15 cellular contexts compared by ENCODE assay signal in the genomic region with DNA sequence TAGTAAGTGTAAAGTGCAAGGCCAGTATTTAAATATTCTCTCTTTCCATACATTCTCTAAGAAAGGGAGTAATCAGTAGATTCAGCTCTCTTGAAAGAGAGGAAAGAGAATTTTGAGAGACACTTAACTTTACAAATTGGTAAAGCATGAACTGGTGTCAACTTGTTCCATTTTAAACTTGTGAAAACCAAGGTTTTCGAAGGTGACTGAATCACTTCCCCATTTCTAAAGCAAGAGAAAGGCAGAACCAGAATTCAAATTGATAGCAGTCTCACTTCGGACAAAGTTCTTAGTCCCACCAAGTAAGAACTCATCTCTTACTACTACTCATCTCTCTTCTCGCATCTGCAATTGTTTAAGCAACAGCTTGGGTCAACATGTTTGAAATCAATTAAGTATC. TPM values are rescaled to one million over a fixed set of nuclear protein-coding genes. Genes with fewer than 3 reads are reported as not detected.
DNase-seq lines count a peak whose midpoint lies in the region; ATAC-seq and TF ChIP-seq lines count a peak whose summit lies in the region.
"Had no signal": no experiment of that assay in that cellular context is flagged by ENCODE, and none has a peak within 500 bp of the region (broad histone marks: within the 10 kb centered on the region; RNA-seq: fewer than 3 reads in every experiment).

No MANE protein-coding gene starts in this region.

- H3F3A ChIP-seq in SK-N-SH (replicated peaks; ENCODE audit: insufficient read depth) = peaks cover 6% of the 10 kb centered on the region

- H3K79me2 ChIP-seq in SK-N-SH (ENCODE audit: insufficient read depth) = peaks cover 92% of the 10 kb centered on the region
- no peaks in the 10 kb centered on the region for H3K79me2 ChIP-seq in OCI-LY7 (ENCODE audit: insufficient read depth, low read depth, low read length)

- peaks cover 2 to 29% of the 10 kb centered on the region in 2 experiments for H3K36me3 ChIP-seq in SK-N-SH (replicated peaks in 1 of 2; ENCODE audit: control insufficient read depth in 1 of 2, insufficient read depth in 2 of 2, low read length in 1 of 2)
- H3K36me3 ChIP-seq in OCI-LY7 (ENCODE audit: insufficient read depth, low read length) = no peaks in the 10 kb centered on the region
- H3K36me3 ChIP-seq in psoas muscle (ENCODE audit: insufficient read depth in 1 of 2, low read depth in 1 of 2) = peaks cover 0 to 14% of the 10 kb centered on the region in 2 donors
- H3K36me3 ChIP-seq: BLaER1 treated with 17β-estradiol and CSF1 and Interleukin-3, amounts not matched to agents 10 nM and 100 nM had no signal

- H3K27ac ChIP-seq in SK-N-SH (ENCODE audit: low read depth in 2 of 2, low read length in 1 of 2) = peak overlapping the region; percentile 34 to 77; a peak in 2 of 4 replicates
- peak overlapping the region; percentile 16 for H3K27ac ChIP-seq in OCI-LY7 (ENCODE audit: low read depth, low read length, poor library complexity, severe bottlenecking)
- peak overlapping the region in 33 of 59 donors; percentile 0 to 68 (median 42) for H3K27ac ChIP-seq in dorsolateral prefrontal cortex
- H3K27ac ChIP-seq in psoas muscle = peak overlapping the region; percentile 64
- H3K27ac ChIP-seq: 22Rv1; BLaER1 treated with 17β-estradiol and CSF1 and Interleukin-3, amounts not matched to agents 10 nM and 100 nM had no signal

- H3K9me2 ChIP-seq in SK-N-SH (no peaks in the 10 kb centered on the region), OCI-LY7 (ENCODE audit: insufficient read depth, low read length) (no peaks in the 10 kb centered on the region)

- intact Hi-C loops in OCI-LY7 (cut with micrococcal nuclease; ENCODE audit: unreplicated experiment) = no loop called here
- intact Hi-C loops in dorsolateral prefrontal cortex (cut with DNase I) = loop anchor here in 1 of 2 donors (5.0 kb wide), 1 partner anchor 48 kb away; no protein-coding TSS in a partner anchor
- intact Hi-C loops in psoas muscle (cut with DNase I) = no loop called here

- H4K20me1 ChIP-seq in SK-N-SH (ENCODE audit: insufficient read depth) (peaks cover 26% of the 10 kb centered on the region), OCI-LY7 (ENCODE audit: insufficient read depth, low read length) (no peaks in the 10 kb centered on the region)
- H4K20me1 ChIP-seq: BLaER1 treated with 17β-estradiol and CSF1 and Interleukin-3, amounts not matched to agents 10 nM and 100 nM had no signal

- H3K9ac ChIP-seq in SK-N-SH = no peak overlapping the region
- H3K9ac ChIP-seq: BLaER1 treated with 17β-estradiol and CSF1 and Interleukin-3, amounts not matched to agents 10 nM and 100 nM had no signal

- TF ChIP-seq RAD21 in SK-N-SH (IDR thresholded peaks at IDR 0.05; ENCODE audit: low read length) = no peak

- H3K4me3 ChIP-seq in SK-N-SH (ENCODE audit: low read depth in 2 of 2, low read length in 1 of 2) = no peak overlapping the region
- H3K4me3 ChIP-seq in OCI-LY7 (ENCODE audit: low read depth, low read length, poor library complexity, severe bottlenecking) = no peak overlapping the region
- H3K4me3 ChIP-seq in dorsolateral prefrontal cortex = no peak overlapping the region
- H3K4me3 ChIP-seq in psoas muscle = no peak overlapping the region
- H3K4me3 ChIP-seq: BLaER1 treated with 17β-estradiol and CSF1 and Interleukin-3, amounts not matched to agents 10 nM and 100 nM had no signal

- no peak overlapping the region for H2AFZ ChIP-seq in SK-N-SH (ENCODE audit: low read depth)
- peak overlapping the region; percentile 83 for H2AFZ ChIP-seq in OCI-LY7 (ENCODE audit: low read length)

- H3K9me3 ChIP-seq in SK-N-SH (no peaks in the 10 kb centered on the region), OCI-LY7 (ENCODE audit: low read length) (no peaks in the 10 kb centered on the region), psoas muscle (no peaks in the 10 kb centered on the region)

- CTCF ChIA-PET in SK-N-SH (lab: Yijun Ruan, JAX) (no interaction called here), OCI-LY7 (lab: Charles Lee; ENCODE audit: unreplicated experiment) (no interaction called here)

- H3K4me2 ChIP-seq in SK-N-SH = no peak overlapping the region
- H3K4me2 ChIP-seq in OCI-LY7 (ENCODE audit: low read length) = peak overlapping the region; percentile 26

- ATAC-seq in SK-N-SH treated with all-trans-retinoic acid at 6 μM for 48 hours (no peak), psoas muscle (no peak), GM21737 (IDR thresholded peaks at IDR 0.05; ENCODE audit: unreplicated experiment) (no peak), HG02798 (IDR thresholded peaks at IDR 0.05; ENCODE audit: poor library complexity, unreplicated experiment) (no peak)

- no peak for TF ChIP-seq EP300 in SK-N-SH (IDR thresholded peaks at IDR 0.05; ENCODE audit: borderline replicate concordance in 1 of 2, low read depth in 1 of 2, low read length in 1 of 2)

- H3K27me3 ChIP-seq in SK-N-SH (ENCODE audit: insufficient read depth) = no peaks in the 10 kb centered on the region
- H3K27me3 ChIP-seq in dorsolateral prefrontal cortex = no peaks in the 10 kb centered on the region
- H3K27me3 ChIP-seq in psoas muscle (ENCODE audit: insufficient read depth in 3 of 3, low read length in 2 of 3) = no peaks in the 10 kb centered on the region

- no TSS peak for BruUV-seq in OCI-LY7 (replicated peaks; lab: Mats Ljungman, UMichigan)

- TF ChIP-seq CTCF in SK-N-SH (IDR thresholded peaks at IDR 0.05) = no peak
- TF ChIP-seq CTCF in OCI-LY7 (conservative IDR thresholded peaks at IDR 0.05; ENCODE audit: low read length) = no peak
- no peak for TF ChIP-seq CTCF in dorsolateral prefrontal cortex (IDR thresholded peaks at IDR 0.05 in 54 of 56, conservative IDR thresholded peaks at IDR 0.05 in 2 of 56; ENCODE audit: low read depth in 1 of 56, partially characterized antibody in 56 of 56)
- no peak for TF ChIP-seq CTCF in psoas muscle (IDR thresholded peaks at IDR 0.05)

- peaks cover 18% of the 10 kb centered on the region in 2 experiments; a peak in 3 of 4 replicates for H3K4me1 ChIP-seq in SK-N-SH (ENCODE audit: control insufficient read depth in 1 of 2, insufficient read depth in 2 of 2, low read depth in 1 of 2, low read length in 1 of 2)
- H3K4me1 ChIP-seq in OCI-LY7 (ENCODE audit: insufficient read depth, low read length, poor library complexity, severe bottlenecking) = peaks cover 16% of the 10 kb centered on the region
- H3K4me1 ChIP-seq in psoas muscle = peaks cover 17% of the 10 kb centered on the region

- POLR2A ChIA-PET in SK-N-SH (lab: Yijun Ruan, JAX) (interaction anchor here (0.6 kb wide), 1 partner anchor 17 kb away, joined by 3 read pairs; no protein-coding TSS in a partner anchor), OCI-LY7 (lab: Charles Lee) (interaction anchor here (0.7 kb wide), 2 partner anchors 27 to 1997 kb away, joined by 3 to 4 read pairs; no protein-coding TSS in a partner anchor)

- DNase-seq in SK-N-SH (no peak), OCI-LY7 (ENCODE audit: low spot score) (peak; percentile 34), dorsolateral prefrontal cortex (no peak), psoas muscle (no peak), DMS153 treated with DMSO at 0.1 percent for 48 hours (lab: John Stamatoyannopoulos, UW; ENCODE audit: unreplicated experiment) (no peak)
- DNase-seq: DMS53, NCI-H1092, NCI-H1694, NCI-H2107, SHP77 treated with DMSO at 0.1 percent for 48 hours had no signal

- WGBS in SK-N-SH (ENCODE audit: low lambda C conversion rate) = 96% methylated on average over 3 of the region's 3 CpGs
- WGBS in psoas muscle, 3 donors = 74 to 85% (median 81%) methylated on average over 3 of the region's 3 CpGs

TF ChIP-seq in SK-N-SH, 30 proteins besides CTCF, POLR2A, EP300 and RAD21 (continues in another document):
- TF ChIP-seq, protein P1, sequence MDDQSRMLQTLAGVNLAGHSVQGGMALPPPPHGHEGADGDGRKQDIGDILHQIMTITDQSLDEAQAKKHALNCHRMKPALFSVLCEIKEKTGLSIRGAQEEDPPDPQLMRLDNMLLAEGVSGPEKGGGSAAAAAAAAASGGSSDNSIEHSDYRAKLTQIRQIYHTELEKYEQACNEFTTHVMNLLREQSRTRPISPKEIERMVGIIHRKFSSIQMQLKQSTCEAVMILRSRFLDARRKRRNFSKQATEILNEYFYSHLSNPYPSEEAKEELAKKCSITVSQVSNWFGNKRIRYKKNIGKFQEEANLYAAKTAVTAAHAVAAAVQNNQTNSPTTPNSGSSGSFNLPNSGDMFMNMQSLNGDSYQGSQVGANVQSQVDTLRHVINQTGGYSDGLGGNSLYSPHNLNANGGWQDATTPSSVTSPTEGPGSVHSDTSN (IDR thresholded peaks at IDR 0.05) = no peak
- no peak for TF ChIP-seq MXI1 (IDR thresholded peaks at IDR 0.05; ENCODE audit: low read depth, low read length)
- no peak for TF ChIP-seq RFX5 (IDR thresholded peaks at IDR 0.05; ENCODE audit: low read length)
- TF ChIP-seq, protein P2, sequence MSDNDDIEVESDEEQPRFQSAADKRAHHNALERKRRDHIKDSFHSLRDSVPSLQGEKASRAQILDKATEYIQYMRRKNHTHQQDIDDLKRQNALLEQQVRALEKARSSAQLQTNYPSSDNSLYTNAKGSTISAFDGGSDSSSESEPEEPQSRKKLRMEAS (IDR thresholded peaks at IDR 0.05; ENCODE audit: low read depth) = no peak

TF ChIP-seq in SK-N-SH treated with all-trans-retinoic acid at 6 μM for 48 hours, 23 proteins besides CTCF, POLR2A, EP300 and RAD21 (continues in another document):
- TF ChIP-seq, protein P3, sequence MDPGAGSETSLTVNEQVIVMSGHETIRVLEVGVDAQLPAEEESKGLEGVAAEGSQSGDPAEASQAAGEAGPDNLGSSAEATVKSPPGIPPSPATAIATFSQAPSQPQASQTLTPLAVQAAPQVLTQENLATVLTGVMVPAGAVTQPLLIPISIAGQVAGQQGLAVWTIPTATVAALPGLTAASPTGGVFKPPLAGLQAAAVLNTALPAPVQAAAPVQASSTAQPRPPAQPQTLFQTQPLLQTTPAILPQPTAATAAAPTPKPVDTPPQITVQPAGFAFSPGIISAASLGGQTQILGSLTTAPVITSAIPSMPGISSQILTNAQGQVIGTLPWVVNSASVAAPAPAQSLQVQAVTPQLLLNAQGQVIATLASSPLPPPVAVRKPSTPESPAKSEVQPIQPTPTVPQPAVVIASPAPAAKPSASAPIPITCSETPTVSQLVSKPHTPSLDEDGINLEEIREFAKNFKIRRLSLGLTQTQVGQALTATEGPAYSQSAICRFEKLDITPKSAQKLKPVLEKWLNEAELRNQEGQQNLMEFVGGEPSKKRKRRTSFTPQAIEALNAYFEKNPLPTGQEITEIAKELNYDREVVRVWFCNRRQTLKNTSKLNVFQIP (CRISPR knock-in tag; IDR thresholded peaks at IDR 0.05; ENCODE audit: borderline replicate concordance, low read depth) = no peak

RNA-seq across cellular contexts. Expression of a gene that starts 22.4 kb away (rescaled TPM):
- polyA plus RNA-seq in SK-N-SH (2012; rRNA removed) = 17.5 and 23.7 TPM in 2 replicates
- polyA plus RNA-seq in SK-N-SH (2012; cell fraction: cytosol; rRNA removed) = 19.8 and 19.9 TPM in 2 replicates
- 15.4 and 26.0 TPM in 2 replicates for polyA plus RNA-seq in SK-N-SH (2012; cell fraction: nucleus; rRNA removed)
- 0.19 and 0.82 TPM in 2 replicates for total RNA-seq in OCI-LY7 (2014; rRNA removed; shearing (Covaris generic))
- 0.06 and 0.32 TPM in 2 replicates for total RNA-seq in OCI-LY7 (2022)
- 100 to 1,000 TPM; 129 to 405 (median 201) TPM for total RNA-seq in dorsolateral prefrontal cortex
- 10 to 100 TPM; 32.6 to 49.9 (median 48.1) TPM for total RNA-seq in psoas muscle
- 10 to 100 TPM in 2 of 3 donors, 1 to 10 TPM in 1; 8.6 to 16.3 (median 15.5) TPM for polyA plus RNA-seq in psoas muscle

Comparison
In these comparisons a context has a peak if more than half of its experiments do, and no peak if none do; other contexts are left out.
1. RNA of a gene that starts 22.4 kb away (total RNA-seq): 129 to 405 TPM in dorsolateral prefrontal cortex and 32.6 to 49.9 TPM in psoas muscle; 0.06 to 0.82 TPM in OCI-LY7; every median in the first group is over 10 times any median in the second.
2. Peak in every context shown above with its lines, with median percentiles within 50 percentile points of each other: H3K27ac ChIP-seq.